ENCODE assay signal across 9 cellular contexts in genomic region chr7:137992738-137993394, GRCh38. TPM values are rescaled to one million over a fixed set of nuclear protein-coding genes. Genes with fewer than 3 reads are reported as not detected.
A peak's percentile ranks its signal among the peaks of the same experiment; 100 is the strongest.
DNase-seq lines count a peak whose midpoint lies in the region; ATAC-seq and FAIRE-seq lines count a peak whose summit lies in the region.
"Had no signal": no experiment of that assay in that cellular context is flagged by ENCODE, and none has a peak within 500 bp of the region (broad histone marks: within the 10 kb centered on the region; RNA-seq: fewer than 3 reads in every experiment).

No MANE protein-coding gene starts in this region.

- DNase-seq in stimulated activated CD4-positive, alpha-beta T cell treated with anti-CD3 and anti-CD28 coated beads, Interleukin-1b, Interleukin-23, amount 100 ng/mL, for 48 hours = peak; percentile 8
- no peak for DNase-seq in stimulated activated CD4-positive, alpha-beta T cell treated with anti-CD3 and anti-CD28 coated beads, Interleukin-4, amount 100 ng/mL, for 4 hours
- DNase-seq in T-helper 2 cell treated with Interferon-gamma antibody and Interleukin-4, amounts not matched to agents 5 μg/mL and 100 μg/mL, for 36 hours (ENCODE audit: low spot score) = peak; percentile 31
- DNase-seq in Right ventricle myocardium superior = peak; percentile 71
- peak in 1 of 2 donors; percentile 38 for DNase-seq in stimulated activated naive CD8-positive, alpha-beta T cell treated with anti-CD3 and anti-CD28 coated beads, Interleukin-15, amount 100 ng/mL, for 72 hours
- DNase-seq in urothelium cell line (ENCODE audit: low spot score) = no peak
- no peak for DNase-seq in D341Med (ENCODE audit: low spot score)

- peak overlapping the region; percentile 45 for H3K27ac Mint-ChIP-seq in T-helper 2 cell treated with Interferon-gamma antibody and Interleukin-4, amounts not matched to agents 5 μg/mL and 100 μg/mL, for 36 hours
- H3K27ac Mint-ChIP-seq in stimulated activated naive CD8-positive, alpha-beta T cell treated with anti-CD3 and anti-CD28 coated beads, Interleukin-15, amount 100 ng/mL, for 72 hours = peak overlapping the region in 1 of 2 donors; percentile 52

- H3K36me3 Mint-ChIP-seq in T-helper 2 cell treated with Interferon-gamma antibody and Interleukin-4, amounts not matched to agents 5 μg/mL and 100 μg/mL, for 36 hours (ENCODE audit: low read depth) = peaks cover 25% of the 10 kb centered on the region

- no peaks in the 10 kb centered on the region for H3K9me3 Mint-ChIP-seq in T-helper 2 cell treated with Interferon-gamma antibody and Interleukin-4, amounts not matched to agents 5 μg/mL and 100 μg/mL, for 36 hours
- no peaks in the 10 kb centered on the region for H3K9me3 Mint-ChIP-seq in stimulated activated naive CD8-positive, alpha-beta T cell treated with anti-CD3 and anti-CD28 coated beads, Interleukin-15, amount 100 ng/mL, for 72 hours

- no peaks in the 10 kb centered on the region for H3K27me3 Mint-ChIP-seq in T-helper 2 cell treated with Interferon-gamma antibody and Interleukin-4, amounts not matched to agents 5 μg/mL and 100 μg/mL, for 36 hours (ENCODE audit: low read depth)
- H3K27me3 Mint-ChIP-seq in stimulated activated naive CD8-positive, alpha-beta T cell treated with anti-CD3 and anti-CD28 coated beads, Interleukin-15, amount 100 ng/mL, for 72 hours = no peaks in the 10 kb centered on the region

- intact Hi-C loops in Right ventricle myocardium superior (cut with DNase I) = no loop called here

- no peak for FAIRE-seq in urothelium cell line (lab: Jason Lieb, UNC)
- FAIRE-seq: GM18507 had no signal

- ATAC-seq in HG03108 (IDR thresholded peaks at IDR 0.05; ENCODE audit: unreplicated experiment) (peak; percentile 58), Right ventricle myocardium superior (ENCODE audit: poor library complexity) (peak; percentile 65)
- ATAC-seq in stimulated activated naive CD8-positive, alpha-beta T cell treated with anti-CD3 and anti-CD28 coated beads, Interleukin-15, amount 100 ng/mL, for 72 hours = peak; percentile 89

- H3K4me1 Mint-ChIP-seq in T-helper 2 cell treated with Interferon-gamma antibody and Interleukin-4, amounts not matched to agents 5 μg/mL and 100 μg/mL, for 36 hours (ENCODE audit: low read depth) = peaks cover 27% of the 10 kb centered on the region
- peaks cover 36% of the 10 kb centered on the region for H3K4me1 Mint-ChIP-seq in stimulated activated naive CD8-positive, alpha-beta T cell treated with anti-CD3 and anti-CD28 coated beads, Interleukin-15, amount 100 ng/mL, for 72 hours

- no peak overlapping the region for H3K4me3 Mint-ChIP-seq in T-helper 2 cell treated with Interferon-gamma antibody and Interleukin-4, amounts not matched to agents 5 μg/mL and 100 μg/mL, for 36 hours
- H3K4me3 Mint-ChIP-seq in stimulated activated naive CD8-positive, alpha-beta T cell treated with anti-CD3 and anti-CD28 coated beads, Interleukin-15, amount 100 ng/mL, for 72 hours = no peak overlapping the region

RNA-seq across cellular contexts. Expression of gene CREB3L2, which starts 9.0 kb away (rescaled TPM):
- total RNA-seq in Right ventricle myocardium superior = 18.1 TPM

Comparison
In these comparisons a context has a peak if more than half of its experiments do, and no peak if none do; other contexts are left out.
1. DNase-seq: peak in stimulated activated CD4-positive, alpha-beta T cell treated with anti-CD3 and anti-CD28 coated beads, Interleukin-1b, Interleukin-23, amount 100 ng/mL, for 48 hours (single experiment), T-helper 2 cell treated with Interferon-gamma antibody and Interleukin-4, amounts not matched to agents 5 μg/mL and 100 μg/mL, for 36 hours (single experiment) and Right ventricle myocardium superior (single experiment); none in stimulated activated CD4-positive, alpha-beta T cell treated with anti-CD3 and anti-CD28 coated beads, Interleukin-4, amount 100 ng/mL, for 4 hours (0 of 2), urothelium cell line (single experiment) and D341Med (single experiment).
2. Peak in every context shown above with its lines, with median percentiles within 50 percentile points of each other: ATAC-seq.